8 cellular contexts compared by ENCODE assay signal in genomic region chr2:70190413-70191243, GRCh38. TPM values are rescaled to one million over a fixed set of nuclear protein-coding genes. Genes with fewer than 3 reads are reported as not detected.
DNase-seq lines count a peak whose midpoint lies in the region; ATAC-seq and TF ChIP-seq lines count a peak whose summit lies in the region.

C2orf42 (minus strand) TSS chr2:70191019; CDS start chr2:70181985, 9,034 bp downstream.

- H2AFZ ChIP-seq in trophoblast cell (ENCODE audit: insufficient read depth, low read length, poor library complexity) = peak within 1 kb of the TSS; percentile 85

- no peak within 1 kb of the TSS for H2AK5ac ChIP-seq in trophoblast cell (ENCODE audit: low read length)

- TF ChIP-seq CTCF in GM12875 (IDR thresholded peaks at IDR 0.05; ENCODE audit: borderline replicate concordance, insufficient read depth, low read depth, low read length) = peak; percentile 16; the same call in 1 of the 2 replicates
- peak; percentile 19 for TF ChIP-seq CTCF in cardiac muscle cell (IDR thresholded peaks at IDR 0.05; ENCODE audit: low read depth, low read length)
- peak in 1 of 5 experiments; percentile 9 for TF ChIP-seq CTCF in transverse colon (IDR thresholded peaks at IDR 0.05)

- TF ChIP-seq EP300 in transverse colon (IDR thresholded peaks at IDR 0.05; ENCODE audit: low read depth) = no peak

- H3K79me2 ChIP-seq in trophoblast cell (ENCODE audit: control insufficient read depth, insufficient read depth, low read length, poor library complexity) = peaks cover 4% of the 10 kb centered on the region

- H3K27ac ChIP-seq in cardiac muscle cell (peak within 1 kb of the TSS; percentile 82), trophoblast cell (ENCODE audit: low read depth, low read length) (peak within 1 kb of the TSS; percentile 92), transverse colon (peak within 1 kb of the TSS; percentile 91 to 97 (median 95))

- peak within 1 kb of the TSS; percentile 81 for H4K91ac ChIP-seq in trophoblast cell (ENCODE audit: low read depth, low read length)

- peak; percentile 98 for TF ChIP-seq POLR2A in transverse colon (IDR thresholded peaks at IDR 0.05)

- H3K9me3 ChIP-seq in adipocyte (ENCODE audit: control insufficient read depth, low read length) = no peaks in the 10 kb centered on the region
- no peaks in the 10 kb centered on the region for H3K9me3 ChIP-seq in cardiac muscle cell (ENCODE audit: low read depth)
- no peaks in the 10 kb centered on the region for H3K9me3 ChIP-seq in trophoblast cell (ENCODE audit: insufficient read depth, low read depth, low read length)
- H3K9me3 ChIP-seq in transverse colon = no peaks in the 10 kb centered on the region

- peak within 1 kb of the TSS; percentile 85 for H3K14ac ChIP-seq in trophoblast cell (ENCODE audit: low read length)

- peak within 1 kb of the TSS; percentile 66 for H3K4me2 ChIP-seq in trophoblast cell (ENCODE audit: low read length)

- H3K4me1 ChIP-seq in adipocyte (ENCODE audit: control insufficient read depth, insufficient read depth, low read length) (no peaks in the 10 kb centered on the region), cardiac muscle cell (ENCODE audit: low read depth) (no peaks in the 10 kb centered on the region), trophoblast cell (ENCODE audit: control insufficient read depth in 1 of 2, insufficient read depth in 2 of 2, low read length in 2 of 2) (peaks cover 0 to 3% of the 10 kb centered on the region in 2 experiments), transverse colon (peaks cover 0 to 12% (median 4%) of the 10 kb centered on the region in 4 donors)

- intact Hi-C loops in transverse colon (cut with DNase I; ENCODE audit: low total_unique reads) = no loop called here

- peak; percentile 87 for ATAC-seq in HG02798 (IDR thresholded peaks at IDR 0.05; ENCODE audit: poor library complexity, unreplicated experiment)

- H2BK5ac ChIP-seq in trophoblast cell (ENCODE audit: low read depth, low read length, poor library complexity) = peak within 1 kb of the TSS; percentile 34

- peak within 1 kb of the TSS; percentile 48 for H3K18ac ChIP-seq in trophoblast cell (ENCODE audit: low read length)

- peak within 1 kb of the TSS; percentile 91 for H4K8ac ChIP-seq in trophoblast cell (ENCODE audit: low read depth, low read length)

- no peak within 1 kb of the TSS for H3K23ac ChIP-seq in trophoblast cell (ENCODE audit: low read length)

- H2BK120ac ChIP-seq in trophoblast cell (ENCODE audit: insufficient read depth, low read length, poor library complexity) = peak within 1 kb of the TSS; percentile 75

- H3K4me3 ChIP-seq in GM12875 (ENCODE audit: low read depth, low read length) (peak within 1 kb of the TSS; percentile 64), adipocyte (ENCODE audit: low read length) (peak within 1 kb of the TSS; percentile 97), cardiac muscle cell (peak within 1 kb of the TSS; percentile 68), trophoblast cell (ENCODE audit: low read depth, low read length) (peak within 1 kb of the TSS; percentile 90), transverse colon (peak within 1 kb of the TSS; percentile 57 to 77 (median 65))

- no CpG with 5 or more reads among the region's 61 CpGs for whole genome bisulfite sequencing in trophoblast cell (ENCODE audit: extremely low coverage, insufficient coverage, insufficient read length)
- WGBS in transverse colon (ENCODE audit: low coverage in 1 of 2), 2 donors = 0 to 1% methylated on average over 1 to 50 of the region's 61 CpGs

- peaks cover 4% of the 10 kb centered on the region for H3K79me1 ChIP-seq in trophoblast cell (ENCODE audit: low read length)

- H2BK12ac ChIP-seq in trophoblast cell (ENCODE audit: low read length) = no peak within 1 kb of the TSS

- H3K27me3 ChIP-seq in adipocyte (replicated peaks; ENCODE audit: control insufficient read depth, insufficient read depth, low read length) (no peaks in the 10 kb centered on the region), cardiac muscle cell (no peaks in the 10 kb centered on the region), trophoblast cell (ENCODE audit: insufficient read depth, low read length) (no peaks in the 10 kb centered on the region), transverse colon (no peaks in the 10 kb centered on the region)

- peak within 1 kb of the TSS; percentile 78 for H4K12ac ChIP-seq in trophoblast cell (ENCODE audit: low read depth, low read length)

- peak within 1 kb of the TSS; percentile 90 for H3K9ac ChIP-seq in adipocyte (ENCODE audit: low read length)
- peak within 1 kb of the TSS; percentile 92 for H3K9ac ChIP-seq in trophoblast cell (ENCODE audit: low read length)

- in situ Hi-C loops in transverse colon (cut with MboI; ENCODE audit: low pct_ligation_motif_present in 1 of 4, low pct_unique_long_range_greater_than_20kb in 1 of 4, low sequenced_read_pairs in 3 of 4) = no loop called here

- no peaks in the 10 kb centered on the region for H3K36me3 ChIP-seq in adipocyte (ENCODE audit: control insufficient read depth, insufficient read depth, low read length, severe bottlenecking)
- H3K36me3 ChIP-seq in cardiac muscle cell = no peaks in the 10 kb centered on the region
- no peaks in the 10 kb centered on the region for H3K36me3 ChIP-seq in trophoblast cell (ENCODE audit: control insufficient read depth in 1 of 2, insufficient read depth in 2 of 2, low read length in 2 of 2)
- H3K36me3 ChIP-seq in transverse colon = no peaks in the 10 kb centered on the region

- DNase-seq in NCI-H1436 (lab: John Stamatoyannopoulos, UW) (peak; percentile 95), T follicular helper cell (ENCODE audit: low read depth) (peak; percentile 90), adipocyte (ENCODE audit: low read depth) (peak; percentile 97), cardiac muscle cell (ENCODE audit: low read depth in 1 of 2, low spot score in 1 of 2) (peak; percentile 95 to 99), trophoblast cell (peak; percentile 98 to 99), transverse colon (peak; percentile 96)

- peak within 1 kb of the TSS; percentile 31 for H3K4ac ChIP-seq in trophoblast cell (ENCODE audit: low read depth, low read length)

RNA-seq across cellular contexts. Expression of gene C2orf42, which starts in this region (rescaled TPM):
- total RNA-seq in cardiac muscle cell (11.9 and 14.6 TPM in 2 replicates), transverse colon (10 to 100 TPM in 3 of 4 donors, 1 to 10 TPM in 1; 2.2 to 14.0 (median 11.1) TPM)
- 10.0 and 10.3 TPM in 2 replicates for polyA plus RNA-seq in cardiac muscle cell
- polyA plus RNA-seq in trophoblast cell (2013) = 5.9 and 6.8 TPM in 2 replicates

Comparison
In these comparisons a context has a peak if more than half of its experiments do, and no peak if none do; other contexts are left out.
1. Peak in every context shown above with its lines: DNase-seq, ATAC-seq, H3K4me3 ChIP-seq and H3K27ac ChIP-seq.